In genomic region chr14:103103461-103104388, GRCh38 we compare ENCODE assay signal across 8 cellular contexts. TPM values are rescaled to one million over a fixed set of nuclear protein-coding genes. Genes with fewer than 3 reads are reported as not detected.
A peak's percentile ranks its signal among the peaks of the same experiment; 100 is the strongest.
DNase-seq lines count a peak whose midpoint lies in the region; ATAC-seq, FAIRE-seq and TF ChIP-seq lines count a peak whose summit lies in the region.

No MANE protein-coding gene starts in this region.

- H3K36me3 ChIP-seq in SJCRH30, result no peaks in the 10 kb centered on the region

- no peaks in the 10 kb centered on the region for H3K36me3 Mint-ChIP-seq in stimulated activated memory B cell treated with anti-CD40 and anti-IgM and Interleukin-4, amounts not matched to agents 10 μg/mL and 1 μg/mL and 100 μg/mL, for 72 hours

- no peak for ATAC-seq in stimulated activated memory B cell treated with anti-CD40 and anti-IgM and Interleukin-4, amounts not matched to agents 10 μg/mL and 1 μg/mL and 100 μg/mL, for 72 hours
- ATAC-seq in GM18868 (IDR thresholded peaks at IDR 0.05; ENCODE audit: unreplicated experiment), result no peak

- TF ChIP-seq CTCF in AG09319 (IDR thresholded peaks at IDR 0.05; ENCODE audit: low read depth, low read length) (peak; percentile 28), fibroblast of villous mesenchyme (IDR thresholded peaks at IDR 0.05; ENCODE audit: insufficient read depth, low read depth, low read length) (peak; percentile 55)

- no peaks in the 10 kb centered on the region for H3K9me3 Mint-ChIP-seq in stimulated activated memory B cell treated with anti-CD40 and anti-IgM and Interleukin-4, amounts not matched to agents 10 μg/mL and 1 μg/mL and 100 μg/mL, for 72 hours

- H3K4me3 ChIP-seq in SJCRH30, result no peak overlapping the region
- H3K4me3 ChIP-seq in fibroblast of villous mesenchyme (ENCODE audit: low read depth, low read length), result peak overlapping the region; percentile 48

- DNase-seq in AG09319 (ENCODE audit: extremely low read depth, low read depth) (no peak), HTR-8/SVneo (ENCODE audit: insufficient read length, low spot score) (peak; percentile 62), SJCRH30 (peak; percentile 65 to 72), fibroblast of villous mesenchyme (ENCODE audit: low read depth) (peak; percentile 77), GDM1 (lab: John Stamatoyannopoulos, UW) (no peak)
- no peak for DNase-seq in stimulated activated CD4-positive, alpha-beta T cell treated with anti-CD3 and anti-CD28 coated beads, Interleukin-4, amount 100 ng/mL, for 4 hours

- H3K4me1 Mint-ChIP-seq in stimulated activated memory B cell treated with anti-CD40 and anti-IgM and Interleukin-4, amounts not matched to agents 10 μg/mL and 1 μg/mL and 100 μg/mL, for 72 hours, result peaks cover 48% of the 10 kb centered on the region

- FAIRE-seq in HTR-8/SVneo (lab: Jason Lieb, UNC), result peak; percentile 31

- H3K27me3 Mint-ChIP-seq in stimulated activated memory B cell treated with anti-CD40 and anti-IgM and Interleukin-4, amounts not matched to agents 10 μg/mL and 1 μg/mL and 100 μg/mL, for 72 hours, result peaks cover 29% of the 10 kb centered on the region

- H3K4me3 Mint-ChIP-seq in stimulated activated memory B cell treated with anti-CD40 and anti-IgM and Interleukin-4, amounts not matched to agents 10 μg/mL and 1 μg/mL and 100 μg/mL, for 72 hours, result peak overlapping the region; percentile 4

- H3K27ac ChIP-seq in SJCRH30, result no peak overlapping the region

- H3K4me1 ChIP-seq in SJCRH30, result peaks cover 22% of the 10 kb centered on the region

- no peaks in the 10 kb centered on the region for H3K27me3 ChIP-seq in SJCRH30

- H3K27ac Mint-ChIP-seq in stimulated activated memory B cell treated with anti-CD40 and anti-IgM and Interleukin-4, amounts not matched to agents 10 μg/mL and 1 μg/mL and 100 μg/mL, for 72 hours, result peak overlapping the region; percentile 16

- no peaks in the 10 kb centered on the region for H3K9me3 ChIP-seq in SJCRH30 (replicated peaks)

RNA-seq across cellular contexts. Expression of gene EXOC3L4, which starts 9.2 kb away (rescaled TPM):
- total RNA-seq in SJCRH30 (2014; rRNA removed; shearing (Covaris generic)), result not detected in 2 replicates
- under 0.01 TPM in 1 of 2 replicates, not detected in the other for total RNA-seq in fibroblast of villous mesenchyme

RNA-seq across cellular contexts. Expression of gene TNFAIP2, which starts 19.5 kb away (rescaled TPM):
- total RNA-seq in SJCRH30 (2014; rRNA removed; shearing (Covaris generic)), result 4.6 and 5.9 TPM in 2 replicates
- total RNA-seq in fibroblast of villous mesenchyme, result 122 and 240 TPM in 2 replicates

RNA-seq across cellular contexts. Expression of gene LBHD2, which starts 19.7 kb away (rescaled TPM):
- total RNA-seq in SJCRH30 (2014; rRNA removed; shearing (Covaris generic)), result not detected in 2 replicates
- not detected in 2 replicates for total RNA-seq in fibroblast of villous mesenchyme

RNA-seq across cellular contexts. Expression of gene CDC42BPB, which starts 46.4 kb away (rescaled TPM):
- 43.4 and 44.7 TPM in 2 replicates for total RNA-seq in SJCRH30 (2014; rRNA removed; shearing (Covaris generic))
- 104 and 122 TPM in 2 replicates for total RNA-seq in fibroblast of villous mesenchyme

Comparison
In these comparisons a context has a peak if more than half of its experiments do, and no peak if none do; other contexts are left out.
1. DNase-seq: peak in HTR-8/SVneo (single experiment), SJCRH30 (2 of 2) and fibroblast of villous mesenchyme (single experiment); none in AG09319 (single experiment), stimulated activated CD4-positive, alpha-beta T cell treated with anti-CD3 and anti-CD28 coated beads, Interleukin-4, amount 100 ng/mL, for 4 hours (0 of 2) and GDM1 (single experiment).
2. RNA of gene TNFAIP2, which starts 19.5 kb away (total RNA-seq): 122 to 240 TPM in fibroblast of villous mesenchyme; 4.6 to 5.9 TPM in SJCRH30; every median in the first group is over 10 times any median in the second.